Comparison of ENCODE assay signal across 25 cellular contexts in the genomic region with DNA sequence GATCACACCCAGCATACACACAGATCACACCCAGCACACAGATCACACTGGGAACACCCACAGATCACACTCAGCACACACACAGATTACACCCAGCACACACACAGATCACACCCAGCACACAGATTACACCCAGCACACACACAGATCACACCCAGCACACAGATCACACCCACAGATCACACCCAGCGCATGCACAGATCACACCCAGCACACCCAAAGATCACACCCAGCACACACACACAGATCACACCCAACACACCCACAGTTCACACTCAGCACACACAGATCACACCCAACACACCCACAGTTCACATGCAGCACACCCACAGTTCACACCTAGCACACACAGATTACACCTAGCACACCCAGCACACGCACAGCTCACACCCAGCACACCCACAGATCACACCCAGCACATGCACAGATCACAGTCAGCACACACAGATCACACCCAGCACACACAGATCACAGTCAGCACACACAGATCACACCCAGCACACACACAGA.
"Had no signal": no experiment of that assay in that cellular context is flagged by ENCODE, and none has a peak within 500 bp of the region (broad histone marks: within the 10 kb centered on the region; RNA-seq: fewer than 3 reads in every experiment).

No MANE protein-coding gene starts in this region.

- H2AFZ ChIP-seq: neural progenitor cell had no signal

- ATAC-seq: left colon; left lung; lower lobe of right lung; naive thymus-derived CD8-positive, alpha-beta T cell; sciatic nerve; stimulated activated naive B cell treated with anti-CD40 and anti-IgM and Interleukin-4, amounts not matched to agents 10 μg/mL and 1 μg/mL and 100 μg/mL, for 72 hours had no signal

- DNase-seq: hypothalamus; immature natural killer cell; kidney; left colon; left lung; lower lobe of right lung; mammary epithelial cell; mesenchymal stem cell; naive thymus-derived CD8-positive, alpha-beta T cell; nephron progenitor cell; ovary; stimulated activated CD4-positive, alpha-beta T cell treated with anti-CD3 and anti-CD28 coated beads, Interleukin-12 subunit alpha, Interleukin-12 subunit beta, amount 100 ng/mL, for 4 hours; stimulated activated CD4-positive, alpha-beta T cell treated with anti-CD3 and anti-CD28 coated beads, Interleukin-15, amount 100 ng/mL, for 24 hours; stimulated activated CD4-positive, alpha-beta T cell treated with anti-CD3 and anti-CD28 coated beads, Interleukin-2, amount 100 ng/mL, for 24 hours; stimulated activated CD4-positive, alpha-beta T cell treated with anti-CD3 and anti-CD28 coated beads, Interleukin-4, amount 100 ng/mL, for 1 hour; stimulated activated naive B cell treated with anti-CD40 and anti-IgM and Interleukin-4, amounts not matched to agents 10 μg/mL and 1 μg/mL and 100 μg/mL, for 72 hours; tibial artery; uterus had no signal

- FAIRE-seq: islet of Langerhans, kidney had no signal

- H3K9ac ChIP-seq: neural progenitor cell had no signal

- H3K9me3 ChIP-seq: left lung, lower lobe of right lung, ovary, right atrium auricular region, suprapubic skin, thoracic aorta, tibial artery, uterus had no signal

- H3K4me2 ChIP-seq: neural progenitor cell had no signal

- H3K4me1 ChIP-seq: left lung, lower lobe of right lung, neural progenitor cell, suprapubic skin, uterus had no signal

- H3K36me3 ChIP-seq: neural progenitor cell, ovary, suprapubic skin, thoracic aorta, uterus had no signal

- H3K27me3 ChIP-seq: left lung, neural progenitor cell, ovary, right atrium auricular region, suprapubic skin, tibial artery, uterus had no signal

- H3K27ac ChIP-seq: left lung, lower lobe of right lung, neural progenitor cell, ovary, right atrium auricular region, skin epidermis, suprapubic skin, thoracic aorta, tibial artery, uterus had no signal

- H3K4me3 ChIP-seq: left lung, lower lobe of right lung, neural progenitor cell, ovary, right atrium auricular region, skin epidermis, suprapubic skin, thoracic aorta, tibial artery, uterus had no signal
